11 cellular contexts compared by ENCODE assay signal in the genomic region with DNA sequence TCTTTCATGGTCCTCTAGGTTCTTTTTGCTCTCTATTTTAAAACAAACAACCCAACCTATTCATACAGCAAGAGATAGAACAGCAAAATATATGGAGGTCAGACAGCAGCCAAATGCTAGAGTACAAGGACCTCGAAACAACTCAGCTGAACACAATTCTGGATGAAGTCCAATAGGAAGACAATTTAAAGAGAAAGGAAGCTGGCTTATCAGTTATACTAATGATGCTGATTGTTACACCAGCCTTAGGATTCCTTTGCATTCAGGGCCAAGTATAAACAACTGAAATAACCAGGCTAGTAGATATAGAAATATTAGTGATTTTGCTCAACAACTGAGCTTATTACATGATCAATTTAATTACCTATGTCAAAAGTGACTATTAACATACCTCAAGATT. TPM values are rescaled to one million over a fixed set of nuclear protein-coding genes. Genes with fewer than 3 reads are reported as not detected.
DNase-seq lines count a peak whose midpoint lies in the region; ATAC-seq and TF ChIP-seq lines count a peak whose summit lies in the region.
"Had no signal": no experiment of that assay in that cellular context is flagged by ENCODE, and none has a peak within 500 bp of the region (broad histone marks: within the 10 kb centered on the region; RNA-seq: fewer than 3 reads in every experiment).

No MANE protein-coding gene starts in this region.

- CTCF ChIA-PET in activated naive CD4-positive, alpha-beta T cell treated with anti-CD3 and anti-CD28 coated beads, Interleukin-2, amount 10 ng/mL, durations not matched to agents 7 days and 5 days (lab: Charles Lee) = interaction anchor here (1.6 kb wide), 1 partner anchor 118 kb away, joined by 7 read pairs; no protein-coding TSS in a partner anchor

- H3K4me3 ChIP-seq in OCI-LY1 (ENCODE audit: low read depth, low read length, poor library complexity, severe bottlenecking) = peak overlapping the region; percentile 76

- no peak for ATAC-seq in GM21447 (IDR thresholded peaks at IDR 0.05; ENCODE audit: unreplicated experiment)
- ATAC-seq: left cardiac atrium had no signal

- H4K20me1 ChIP-seq in OCI-LY1 (ENCODE audit: insufficient read depth, low read length) = no peaks in the 10 kb centered on the region

- no peaks in the 10 kb centered on the region for H3F3A ChIP-seq in OCI-LY1 (ENCODE audit: insufficient read depth, low read length)

- H3K4me3 Mint-ChIP-seq in activated naive CD4-positive, alpha-beta T cell treated with anti-CD3 and anti-CD28 coated beads, Interleukin-2, amount 10 ng/mL, durations not matched to agents 7 days and 5 days = peak overlapping the region; percentile 27

- peaks cover 66% of the 10 kb centered on the region for H3K4me1 ChIP-seq in OCI-LY1 (ENCODE audit: insufficient read depth, low read length, severe bottlenecking)

- no peak overlapping the region for H3K27ac Mint-ChIP-seq in activated naive CD4-positive, alpha-beta T cell treated with anti-CD3 and anti-CD28 coated beads, Interleukin-2, amount 10 ng/mL, durations not matched to agents 7 days and 5 days

- H3K9me3 Mint-ChIP-seq in activated naive CD4-positive, alpha-beta T cell treated with anti-CD3 and anti-CD28 coated beads, Interleukin-2, amount 10 ng/mL, durations not matched to agents 7 days and 5 days = no peaks in the 10 kb centered on the region

- peaks cover 69% of the 10 kb centered on the region for H3K79me2 ChIP-seq in OCI-LY1 (ENCODE audit: insufficient read depth, low read length)

- H3K9me3 ChIP-seq in OCI-LY1 (ENCODE audit: low read length) = no peaks in the 10 kb centered on the region
- H3K9me3 ChIP-seq: Peyer's patch had no signal

- peaks cover 14% of the 10 kb centered on the region for H3K36me3 Mint-ChIP-seq in activated naive CD4-positive, alpha-beta T cell treated with anti-CD3 and anti-CD28 coated beads, Interleukin-2, amount 10 ng/mL, durations not matched to agents 7 days and 5 days

- peak overlapping the region; percentile 77 for H3K4me2 ChIP-seq in OCI-LY1 (ENCODE audit: low read length)

- no peaks in the 10 kb centered on the region for H3K9me2 ChIP-seq in OCI-LY1 (ENCODE audit: low read depth, low read length)

- no peaks in the 10 kb centered on the region for H3K27me3 Mint-ChIP-seq in activated naive CD4-positive, alpha-beta T cell treated with anti-CD3 and anti-CD28 coated beads, Interleukin-2, amount 10 ng/mL, durations not matched to agents 7 days and 5 days

- no peak for DNase-seq in activated naive CD4-positive, alpha-beta T cell treated with anti-CD3 and anti-CD28 coated beads, Interleukin-2, amount 10 ng/mL, durations not matched to agents 7 days and 5 days
- DNase-seq in activated naive CD4-positive, alpha-beta T cell treated with Interleukin-2 at 50 U/mL for 16 hours = no peak
- DNase-seq in dermis microvascular lymphatic vessel endothelial cell (ENCODE audit: low read depth in 2 of 2) (peak; percentile 39 to 83), pulmonary artery endothelial cell (ENCODE audit: low read depth, low spot score) (peak; percentile 49), nucleus accumbens (lab: John Stamatoyannopoulos, UW) (no peak), medulla oblongata (ENCODE audit: extremely low spot score) (no peak)
- DNase-seq: left cardiac atrium, NCI-H1930, Peyer's patch had no signal

- H3K27me3 ChIP-seq in OCI-LY1 (ENCODE audit: insufficient read depth, low read length) = no peaks in the 10 kb centered on the region
- H3K27me3 ChIP-seq: Peyer's patch had no signal

- no peak overlapping the region for H3K27ac ChIP-seq in OCI-LY1 (ENCODE audit: low read depth, low read length, poor library complexity, severe bottlenecking)
- H3K27ac ChIP-seq: Peyer's patch had no signal

- peaks cover 27% of the 10 kb centered on the region for H3K4me1 Mint-ChIP-seq in activated naive CD4-positive, alpha-beta T cell treated with anti-CD3 and anti-CD28 coated beads, Interleukin-2, amount 10 ng/mL, durations not matched to agents 7 days and 5 days

- no peak overlapping the region for H2AFZ ChIP-seq in OCI-LY1 (ENCODE audit: low read length)

- no peak for TF ChIP-seq CTCF in OCI-LY1 (IDR thresholded peaks at IDR 0.05; ENCODE audit: low read length)

- peaks cover 23% of the 10 kb centered on the region; the same call in 1 of the 2 replicates for H3K36me3 ChIP-seq in OCI-LY1 (ENCODE audit: insufficient read depth, low read length)

- H3K9ac ChIP-seq in OCI-LY1 (ENCODE audit: low read length) = peak overlapping the region; percentile 95

RNA-seq across cellular contexts. Expression of a gene that starts 2.5 kb away (rescaled TPM):
- 12.6 and 15.3 TPM in 2 replicates for total RNA-seq in dermis microvascular lymphatic vessel endothelial cell
- 25.5 and 30.9 TPM in 2 replicates for total RNA-seq in pulmonary artery endothelial cell

RNA-seq across cellular contexts. Expression of a gene that starts 13.9 kb away (rescaled TPM):
- total RNA-seq in dermis microvascular lymphatic vessel endothelial cell (0.13 and 0.25 TPM in 2 replicates), pulmonary artery endothelial cell (0.26 and 0.32 TPM in 2 replicates)

Comparison
In these comparisons a context has a peak if more than half of its experiments do, and no peak if none do; other contexts are left out.
1. DNase-seq: peak in dermis microvascular lymphatic vessel endothelial cell (2 of 2) and pulmonary artery endothelial cell (single experiment); none in activated naive CD4-positive, alpha-beta T cell treated with anti-CD3 and anti-CD28 coated beads, Interleukin-2, amount 10 ng/mL, durations not matched to agents 7 days and 5 days (single experiment), activated naive CD4-positive, alpha-beta T cell treated with Interleukin-2 at 50 U/mL for 16 hours (single experiment), nucleus accumbens (0 of 56) and medulla oblongata (single experiment).